In the genomic region with DNA sequence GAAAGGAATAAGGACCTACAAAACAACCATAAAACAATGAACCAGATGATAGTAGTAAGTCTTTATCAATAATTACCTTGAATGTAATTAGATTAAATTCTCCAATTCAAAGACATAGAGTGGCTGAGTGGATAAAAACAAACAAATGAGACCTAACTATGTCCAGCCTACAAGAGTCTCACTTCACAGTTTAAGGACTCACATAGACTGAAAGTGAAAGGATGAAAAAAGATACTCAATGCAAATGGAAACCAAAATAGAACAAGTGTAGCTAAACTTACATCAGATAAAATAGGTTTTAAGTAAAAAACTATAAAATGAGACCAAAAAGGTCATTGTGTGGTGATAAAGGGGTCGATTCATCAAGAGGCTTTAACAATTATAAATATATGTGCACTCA, we compare ENCODE assay signal across 19 cellular contexts. TPM values are rescaled to one million over a fixed set of nuclear protein-coding genes. Genes with fewer than 3 reads are reported as not detected.
DNase-seq lines count a peak whose midpoint lies in the region; ATAC-seq and TF ChIP-seq lines count a peak whose summit lies in the region.
"Had no signal": no experiment of that assay in that cellular context is flagged by ENCODE, and none has a peak within 500 bp of the region (broad histone marks: within the 10 kb centered on the region; RNA-seq: fewer than 3 reads in every experiment).

No MANE protein-coding gene starts in this region.

- ATAC-seq in GM18511 (IDR thresholded peaks at IDR 0.05; ENCODE audit: unreplicated experiment) (peak; percentile 96), GM19467 (IDR thresholded peaks at IDR 0.05; ENCODE audit: unreplicated experiment) (peak; percentile 84), HG02763 (IDR thresholded peaks at IDR 0.05; ENCODE audit: unreplicated experiment) (peak; percentile 68), HG03342 (IDR thresholded peaks at IDR 0.05; ENCODE audit: unreplicated experiment) (peak; percentile 91), HG03521 (IDR thresholded peaks at IDR 0.05; ENCODE audit: unreplicated experiment) (no peak), heart right ventricle (no peak)
- ATAC-seq: activated CD4-positive, CD25-positive, alpha-beta regulatory T cell treated with anti-CD3 and anti-CD28 coated beads, Interleukin-2, amount 50 U/mL, for 24 hours; left lung; natural killer cell had no signal

- no peak for DNase-seq in heart right ventricle
- no peak for DNase-seq in NCI-H748 treated with DMSO at 0.1 percent for 48 hours (lab: John Stamatoyannopoulos, UW)
- no peak for DNase-seq in left ventricle myocardium inferior
- DNase-seq: adrenal gland; Calu3; erythroblast; GOT3; left lung; natural killer cell; stimulated activated CD4-positive, alpha-beta T cell treated with anti-CD3 and anti-CD28 coated beads, Interleukin-4, amount 100 ng/mL, for 24 hours; stimulated activated naive CD4-positive, alpha-beta T cell; uterus had no signal

- intact Hi-C loops in heart right ventricle (cut with DNase I) (no loop called here), left ventricle myocardium inferior (cut with micrococcal nuclease) (no loop called here)

- H3K9me3 ChIP-seq in heart right ventricle (peaks cover 0 to 23% (median 6%) of the 10 kb centered on the region in 11 donors), left ventricle myocardium inferior (replicated peaks) (peaks cover 32% of the 10 kb centered on the region)
- H3K9me3 ChIP-seq: adrenal gland, left lung, uterus had no signal

- H3K36me3 ChIP-seq in heart right ventricle (no peaks in the 10 kb centered on the region), left ventricle myocardium inferior (no peaks in the 10 kb centered on the region)
- H3K36me3 ChIP-seq: adrenal gland, left lung, right atrium auricular region, uterus had no signal

- H3K4me3 ChIP-seq in heart right ventricle (no peak overlapping the region), left ventricle myocardium inferior (no peak overlapping the region)
- H3K4me3 ChIP-seq: adrenal gland, left lung, right atrium auricular region, uterus had no signal

- H3K4me1 ChIP-seq in heart right ventricle, result no peaks in the 10 kb centered on the region
- no peaks in the 10 kb centered on the region for H3K4me1 ChIP-seq in left ventricle myocardium inferior
- H3K4me1 ChIP-seq: adrenal gland, left lung, right atrium auricular region, uterus had no signal

- TF ChIP-seq CTCF in heart right ventricle (IDR thresholded peaks at IDR 0.05), result no peak
- no peak for TF ChIP-seq CTCF in left ventricle myocardium inferior (IDR thresholded peaks at IDR 0.05; ENCODE audit: borderline replicate concordance)

- no peaks in the 10 kb centered on the region for H3K27me3 ChIP-seq in heart right ventricle
- H3K27me3 ChIP-seq in left ventricle myocardium inferior (ENCODE audit: low read depth), result no peaks in the 10 kb centered on the region
- H3K27me3 ChIP-seq: adrenal gland, left lung, right atrium auricular region, uterus had no signal

- H3K27ac ChIP-seq in heart right ventricle, result no peak overlapping the region
- no peak overlapping the region for H3K27ac ChIP-seq in left ventricle myocardium inferior (replicated peaks)
- H3K27ac ChIP-seq: adrenal gland, left lung, right atrium auricular region, uterus had no signal

- WGBS in heart right ventricle, 2 donors, result 73 to 77% methylated on average over 1 of the region's 1 CpG

RNA-seq across cellular contexts. Expression of gene NR1I2, which starts 21.9 kb away (rescaled TPM):
- total RNA-seq in heart right ventricle (under 1 TPM in 7 of 10 donors, not detected in 3; 0.11 to 0.31 (median 0.21) TPM), left ventricle myocardium inferior (not detected)
- under 1 TPM; 0.03 to 0.15 TPM for polyA plus RNA-seq in heart right ventricle

RNA-seq across cellular contexts. Expression of gene CFAP91, which starts 57.1 kb away (rescaled TPM):
- total RNA-seq in heart right ventricle (under 1 TPM; 0.19 to 0.92 (median 0.49) TPM), left ventricle myocardium inferior (0.44 TPM)
- polyA plus RNA-seq in heart right ventricle, result 1 to 10 TPM in 1 of 2 donors, under 1 TPM in 1; 0.25 to 1.6 TPM

Comparison
In these comparisons a context has a peak if more than half of its experiments do, and no peak if none do; other contexts are left out.
1. ATAC-seq: peak in GM18511 (single experiment), GM19467 (single experiment), HG02763 (single experiment) and HG03342 (single experiment); none in HG03521 (single experiment) and heart right ventricle (0 of 8).